In genomic region chr6:39381535-39382140, GRCh38 we compare ENCODE assay signal across 20 cellular contexts.
"Had no signal": no experiment of that assay in that cellular context is flagged by ENCODE, and none has a peak within 500 bp of the region (broad histone marks: within the 10 kb centered on the region; RNA-seq: fewer than 3 reads in every experiment).

No MANE protein-coding gene starts in this region.

- DNase-seq: activated CD4-positive, alpha-beta T cell treated with anti-CD3 and anti-CD28 coated beads for 36 hours; activated CD8-positive, alpha-beta T cell treated with anti-CD3 and anti-CD28 coated beads for 36 hours; activated gamma-delta T cell; activated naive CD4-positive, alpha-beta T cell treated with anti-CD3 and anti-CD28 coated beads for 36 hours; activated T-cell treated with anti-CD3 and anti-CD28 coated beads, Interleukin-2, amount 50 U/mL, for 24 hours; amygdala; cortex of kidney; NCI-H1092 treated with DMSO at 0.1 percent for 48 hours; NCI-H1436 treated with DMSO at 0.1 percent for 48 hours; NCI-H187; NCI-H2081; NCI-H526; NK-92 treated with Interleukin-12 subunit alpha and Interleukin-12 subunit beta, amount 100 ng/mL, for 24 hours; OCI-M1; RPMI8226; T-cell; T-helper 2 cell; T1000 had no signal

- ATAC-seq: activated CD8-positive, alpha-beta T cell treated with anti-CD3 and anti-CD28 coated beads for 36 hours; Panc1; Right ventricle myocardium inferior; T-cell had no signal
